23 cellular contexts compared by ENCODE assay signal in the genomic region with DNA sequence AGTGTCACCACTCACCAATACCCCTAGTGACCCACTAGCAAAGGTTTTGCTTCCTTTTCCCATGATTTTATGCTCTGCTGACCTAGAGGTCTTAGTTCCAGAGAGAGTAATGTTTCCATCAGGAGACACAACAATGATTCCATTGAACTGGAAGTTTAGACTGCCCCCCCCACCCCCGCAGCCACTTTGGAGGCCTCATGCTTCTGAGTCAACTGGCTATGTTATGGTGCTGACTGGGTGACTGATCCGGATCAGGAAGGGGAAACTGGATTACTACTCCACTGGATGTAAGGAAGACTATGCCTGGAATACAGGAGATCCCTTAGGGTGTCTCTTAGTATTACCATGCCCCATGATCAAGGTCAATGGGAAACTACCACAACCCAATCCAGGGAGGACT.
"Had no signal": no experiment of that assay in that cellular context is flagged by ENCODE, and none has a peak within 500 bp of the region (broad histone marks: within the 10 kb centered on the region; RNA-seq: fewer than 3 reads in every experiment).

No MANE protein-coding gene starts in this region.

- H3K4me1 ChIP-seq: breast epithelium, SJCRH30 had no signal

- DNase-seq: activated CD4-positive, alpha-beta T cell treated with anti-CD3 and anti-CD28 coated beads for 4 hours; activated CD8-positive, alpha-beta memory T cell treated with anti-CD3 and anti-CD28 coated beads, Interleukin-2, amount 50 U/mL, for 4 hours; activated CD8-positive, alpha-beta T cell treated with anti-CD3 and anti-CD28 coated beads for 36 hours; activated gamma-delta T cell treated with Interleukin-2 at 50 U/mL for 16 hours; activated naive CD4-positive, alpha-beta T cell treated with anti-CD3 and anti-CD28 coated beads, Interleukin-2, amount 10 ng/mL, durations not matched to agents 7 days and 5 days; activated naive CD8-positive, alpha-beta T cell treated with anti-CD3 and anti-CD28 coated beads for 36 hours; activated T-cell treated with anti-CD3 and anti-CD28 coated beads, Interleukin-2, amount 50 U/mL, for 72 hours; NCI-H1105; NCI-H1436; NCI-H1694 treated with DMSO at 0.1 percent for 48 hours; NCI-H2029 treated with DMSO at 0.1 percent for 48 hours; NCI-H345; NCI-H510A; NCI-H526 treated with DMSO at 0.1 percent for 48 hours; NCI-H82; Right ventricle myocardium superior; SJCRH30; SW 1271 had no signal

- H3K27me3 ChIP-seq: breast epithelium, MG63, SJCRH30 had no signal

- ATAC-seq: activated CD4-positive, CD25-positive, alpha-beta regulatory T cell treated with anti-CD3 and anti-CD28 coated beads, Interleukin-2, amount 50 U/mL, for 24 hours; activated CD8-positive, alpha-beta T cell treated with anti-CD3 and anti-CD28 coated beads for 36 hours; activated T-cell treated with anti-CD3 and anti-CD28 coated beads, Interleukin-2, amount 50 U/mL, for 72 hours; SK-N-SH treated with all-trans-retinoic acid at 6 μM for 48 hours had no signal

- H3K27ac ChIP-seq: breast epithelium, RWPE1, SJCRH30 had no signal

- H3K36me3 ChIP-seq: breast epithelium, MG63, SJCRH30 had no signal

- H3K4me3 ChIP-seq: breast epithelium, MG63, SJCRH30 had no signal

- H3K9me3 ChIP-seq: breast epithelium, MG63, SJCRH30 had no signal
